ENCODE assay signal across 8 cellular contexts in the genomic region with DNA sequence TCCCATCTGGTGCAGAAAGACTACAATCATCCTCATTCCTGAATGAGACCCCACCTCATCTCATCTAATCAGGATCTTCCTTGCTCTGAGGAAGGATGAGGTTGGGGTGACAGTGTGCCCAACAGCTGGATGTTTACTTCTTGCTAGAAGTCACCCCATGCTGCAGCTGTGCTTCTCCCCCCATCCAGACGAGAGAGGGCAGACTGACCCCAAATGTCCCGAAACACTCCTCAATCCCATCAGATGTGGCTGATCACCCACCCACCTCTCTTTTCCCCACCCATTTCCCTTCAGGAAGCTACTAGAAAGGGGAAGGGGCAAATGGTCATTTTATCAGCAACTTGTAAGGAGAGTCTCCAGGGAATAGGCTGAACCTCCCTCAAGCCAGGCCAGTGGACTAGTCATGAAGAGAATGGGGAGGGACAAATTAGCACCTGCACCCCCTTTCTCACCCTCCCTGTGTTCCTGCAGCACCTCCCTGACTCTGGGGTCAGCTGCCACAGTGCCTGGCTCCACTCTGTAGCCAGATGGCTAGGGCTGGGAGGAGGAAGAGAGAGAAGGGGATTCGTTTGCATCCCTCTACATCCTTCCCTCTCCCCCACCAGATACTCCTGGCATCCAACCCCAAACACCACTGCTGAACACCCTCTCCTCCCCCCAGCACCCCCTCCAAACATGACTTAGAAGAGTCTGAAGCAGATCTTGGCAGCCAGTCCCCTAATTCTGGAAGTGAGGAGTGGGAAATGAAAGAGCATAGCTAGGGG. TPM values are rescaled to one million over a fixed set of nuclear protein-coding genes. Genes with fewer than 3 reads are reported as not detected.
DNase-seq lines count a peak whose midpoint lies in the region; ATAC-seq, FAIRE-seq and TF ChIP-seq lines count a peak whose summit lies in the region.

No MANE protein-coding gene starts in this region.

- peaks cover 8% of the 10 kb centered on the region for H3K36me3 ChIP-seq in CD8-positive, alpha-beta T cell (ENCODE audit: insufficient read depth, low read length)
- H3K36me3 ChIP-seq in OCI-LY7 (ENCODE audit: insufficient read depth, low read length) (peaks cover 10% of the 10 kb centered on the region), ovary (no peaks in the 10 kb centered on the region)

- no peaks in the 10 kb centered on the region for H3K27me3 Mint-ChIP-seq in CD8-positive, alpha-beta T cell (ENCODE audit: low read depth)
- H3K27me3 Mint-ChIP-seq in endothelial cell (ENCODE audit: unreplicated experiment), result peaks cover 16% of the 10 kb centered on the region

- peaks cover 36% of the 10 kb centered on the region for H3K36me3 Mint-ChIP-seq in CD8-positive, alpha-beta T cell
- peaks cover 11% of the 10 kb centered on the region for H3K36me3 Mint-ChIP-seq in endothelial cell (ENCODE audit: low read depth, unreplicated experiment)

- peak overlapping the region; percentile 98 for H3K4me2 ChIP-seq in OCI-LY7 (ENCODE audit: low read length)

- TF ChIP-seq EP300 in ovary (IDR thresholded peaks at IDR 0.05), result no peak

- H2AFZ ChIP-seq in OCI-LY7 (ENCODE audit: low read length), result no peak overlapping the region

- 9 to 14% (median 11%) methylated on average over 3 of the region's 3 CpGs for WGBS in ovary, 3 donors

- no peak for FAIRE-seq in RCC 7860 (lab: Jason Lieb, UNC)

- POLR2A ChIA-PET in CD8-positive, alpha-beta T cell (lab: Charles Lee), result interaction anchor here (5.5 kb wide), 1 partner anchor 13 kb away, joined by 58 read pairs; a partner anchor contains a TSS
- POLR2A ChIA-PET in OCI-LY7 (lab: Charles Lee), result interaction anchor here (0.5 to 1.2 kb wide), 2 partner anchors 13 to 35 kb away, joined by 3 to 5 read pairs; a partner anchor contains a TSS

- intact Hi-C loops in CD8-positive, alpha-beta T cell (cut with DNase I, micrococcal nuclease), result loop anchor here in 1 of 2 experiments (10.0 kb wide), 3 partner anchors 372 to 808 kb away; a partner anchor contains a TSS
- intact Hi-C loops in OCI-LY7 (cut with micrococcal nuclease; ENCODE audit: unreplicated experiment), result loop anchor here (1.0 to 10.0 kb wide), 3 partner anchors 55 to 518 kb away; a partner anchor contains a TSS
- intact Hi-C loops in ovary (cut with DNase I), result loop anchor here in 3 of 4 donors (5.0 to 10.0 kb wide), 3 partner anchors 111 to 898 kb away; a partner anchor contains a TSS

- H3K27ac ChIP-seq in CD8-positive, alpha-beta T cell (ENCODE audit: low read depth, low read length), result no peak overlapping the region
- H3K27ac ChIP-seq in OCI-LY7 (ENCODE audit: low read depth, low read length, poor library complexity, severe bottlenecking) (peak overlapping the region; percentile 92), ovary (peak overlapping the region; percentile 5 to 90)

- no peaks in the 10 kb centered on the region for H4K20me1 ChIP-seq in OCI-LY7 (ENCODE audit: insufficient read depth, low read length)

- H3K27ac Mint-ChIP-seq in CD8-positive, alpha-beta T cell, result peak overlapping the region; percentile 70
- H3K27ac Mint-ChIP-seq in endothelial cell (ENCODE audit: unreplicated experiment), result peak overlapping the region; percentile 75

- TF ChIP-seq CTCF in CD8-positive, alpha-beta T cell (IDR thresholded peaks at IDR 0.05), result no peak
- TF ChIP-seq CTCF in OCI-LY7 (conservative IDR thresholded peaks at IDR 0.05; ENCODE audit: low read length) (no peak; the same call in 1 of the 2 replicates), endothelial cell (IDR thresholded peaks at IDR 0.05; ENCODE audit: unreplicated experiment) (no peak), ovary (IDR thresholded peaks at IDR 0.05) (no peak)

- peak overlapping the region; percentile 98 for H3K4me3 Mint-ChIP-seq in CD8-positive, alpha-beta T cell
- H3K4me3 Mint-ChIP-seq in endothelial cell (ENCODE audit: unreplicated experiment), result peak overlapping the region; percentile 98

- no peaks in the 10 kb centered on the region for H3K9me3 ChIP-seq in CD8-positive, alpha-beta T cell (ENCODE audit: low read length)
- H3K9me3 ChIP-seq in OCI-LY7 (ENCODE audit: low read length) (no peaks in the 10 kb centered on the region), ovary (no peaks in the 10 kb centered on the region)

- H3K9me3 Mint-ChIP-seq in CD8-positive, alpha-beta T cell, result no peaks in the 10 kb centered on the region
- no peaks in the 10 kb centered on the region for H3K9me3 Mint-ChIP-seq in endothelial cell (ENCODE audit: unreplicated experiment)

- no peak for DNase-seq in CD8-positive, alpha-beta T cell
- peak; percentile 28 for DNase-seq in OCI-LY7 (ENCODE audit: low spot score)
- DNase-seq in endothelial cell (ENCODE audit: low spot score), result no peak
- DNase-seq in ovary, result no peak
- DNase-seq in DMS53 treated with DMSO at 0.1 percent for 48 hours (lab: John Stamatoyannopoulos, UW; ENCODE audit: unreplicated experiment), result no peak
- no peak for DNase-seq in RCC 7860 (ENCODE audit: low spot score)
- DNase-seq in activated CD4-positive, alpha-beta T cell treated with anti-CD3 and anti-CD28 coated beads, Interleukin-2, amount 50 U/mL, for 1 hour, result no peak

- H3K4me3 ChIP-seq in CD8-positive, alpha-beta T cell (ENCODE audit: low read depth, low read length), result peak overlapping the region; percentile 25
- peak overlapping the region; percentile 76 for H3K4me3 ChIP-seq in OCI-LY7 (ENCODE audit: low read depth, low read length, poor library complexity, severe bottlenecking)
- peak overlapping the region; percentile 31 for H3K4me3 ChIP-seq in ovary

- BruUV-seq in OCI-LY7 (replicated peaks; lab: Mats Ljungman, UMichigan), result no TSS peak

- peaks cover 70% of the 10 kb centered on the region for H3K79me2 ChIP-seq in OCI-LY7 (ENCODE audit: insufficient read depth, low read depth, low read length)

- H3K9me2 ChIP-seq in OCI-LY7 (ENCODE audit: insufficient read depth, low read length), result no peaks in the 10 kb centered on the region

- ATAC-seq in CD8-positive, alpha-beta T cell, result no peak
- ATAC-seq in GM19467 (IDR thresholded peaks at IDR 0.05; ENCODE audit: unreplicated experiment), result no peak

- no peak for TF ChIP-seq POLR2A in ovary (IDR thresholded peaks at IDR 0.05)

- H3K4me1 Mint-ChIP-seq in CD8-positive, alpha-beta T cell (ENCODE audit: low read depth), result peaks cover 72% of the 10 kb centered on the region
- H3K4me1 Mint-ChIP-seq in endothelial cell (ENCODE audit: unreplicated experiment), result peaks cover 61% of the 10 kb centered on the region

- CTCF ChIA-PET in CD8-positive, alpha-beta T cell (lab: Charles Lee), result no interaction called here
- CTCF ChIA-PET in OCI-LY7 (lab: Charles Lee; ENCODE audit: unreplicated experiment), result no interaction called here

- no peaks in the 10 kb centered on the region for H3K27me3 ChIP-seq in CD8-positive, alpha-beta T cell (ENCODE audit: insufficient read depth, low read length)
- H3K27me3 ChIP-seq in ovary, result no peaks in the 10 kb centered on the region

- peaks cover 63% of the 10 kb centered on the region for H3K4me1 ChIP-seq in CD8-positive, alpha-beta T cell (ENCODE audit: insufficient read depth, low read length)
- peaks cover 67% of the 10 kb centered on the region for H3K4me1 ChIP-seq in OCI-LY7 (ENCODE audit: insufficient read depth, low read length, poor library complexity, severe bottlenecking)
- H3K4me1 ChIP-seq in ovary (ENCODE audit: insufficient read depth), result peaks cover 16% of the 10 kb centered on the region

RNA-seq across cellular contexts. Expression of a gene that starts 2.8 kb away (rescaled TPM):
- total RNA-seq in CD8-positive, alpha-beta T cell, result 100 to 1,000 TPM; 197 to 198 TPM
- total RNA-seq in OCI-LY7 (2014; rRNA removed; shearing (Covaris generic)), result 37.5 and 40.6 TPM in 2 replicates
- total RNA-seq in OCI-LY7 (2022), result 139 and 153 TPM in 2 replicates
- total RNA-seq in endothelial cell (ENCODE audit: unreplicated experiment), result 165 TPM
- 100 to 1,000 TPM in 2 of 7 donors, 10 to 100 TPM in 5; 49.4 to 105 (median 77.5) TPM for total RNA-seq in ovary
- 10 to 100 TPM; 38.3 to 93.6 TPM for polyA plus RNA-seq in ovary

RNA-seq across cellular contexts. Expression of a gene that starts 12.9 kb away (rescaled TPM):
- total RNA-seq in CD8-positive, alpha-beta T cell, result 100 to 1,000 TPM; 417 to 429 TPM
- 348 and 385 TPM in 2 replicates for total RNA-seq in OCI-LY7 (2014; rRNA removed; shearing (Covaris generic))
- total RNA-seq in OCI-LY7 (2022) (732 and 737 TPM in 2 replicates), endothelial cell (ENCODE audit: unreplicated experiment) (519 TPM), ovary (100 to 1,000 TPM; 201 to 334 (median 273) TPM)
- polyA plus RNA-seq in ovary, result 100 to 1,000 TPM; 237 to 809 TPM

RNA-seq across cellular contexts. Expression of a gene that starts 55.2 kb away (rescaled TPM):
- total RNA-seq in CD8-positive, alpha-beta T cell, result 100 to 1,000 TPM; 148 to 154 TPM
- total RNA-seq in OCI-LY7 (2014; rRNA removed; shearing (Covaris generic)), result 77.3 and 91.2 TPM in 2 replicates
- total RNA-seq in OCI-LY7 (2022) (231 and 269 TPM in 2 replicates), endothelial cell (ENCODE audit: unreplicated experiment) (165 TPM), ovary (100 to 1,000 TPM; 109 to 328 (median 212) TPM)
- polyA plus RNA-seq in ovary, result 100 to 1,000 TPM; 215 to 299 TPM

Comparison
In these comparisons a context has a peak if more than half of its experiments do, and no peak if none do; other contexts are left out.
1. H3K4me3 ChIP-seq: peak in every context shown above with its lines; median percentile 76 in OCI-LY7; 31 in ovary; 25 in CD8-positive, alpha-beta T cell.